Comparison of ENCODE assay signal across 12 cellular contexts in the genomic region with DNA sequence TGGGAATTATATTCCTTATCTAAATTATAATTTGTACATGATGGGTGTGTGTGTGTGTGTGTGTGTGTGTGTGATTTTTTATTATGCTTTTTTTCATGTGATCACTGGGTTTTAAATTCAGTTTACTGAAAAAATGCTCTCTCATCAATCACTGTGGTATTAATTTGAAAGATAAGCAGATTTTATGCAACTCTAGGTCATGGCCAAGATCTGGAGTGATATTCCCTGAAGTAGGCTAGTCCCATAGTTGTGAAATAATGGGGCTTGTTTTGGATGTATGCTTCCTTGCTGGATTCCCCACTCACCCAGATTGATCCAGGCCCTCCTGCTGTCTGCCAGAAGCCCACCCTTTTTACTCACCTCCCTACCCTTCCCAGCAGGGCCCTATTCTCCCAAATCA. TPM values are rescaled to one million over a fixed set of nuclear protein-coding genes. Genes with fewer than 3 reads are reported as not detected.
DNase-seq lines count a peak whose midpoint lies in the region; ATAC-seq and TF ChIP-seq lines count a peak whose summit lies in the region.
"Had no signal": no experiment of that assay in that cellular context is flagged by ENCODE, and none has a peak within 500 bp of the region (broad histone marks: within the 10 kb centered on the region; RNA-seq: fewer than 3 reads in every experiment).

No MANE protein-coding gene starts in this region.

- no peak for DNase-seq in Right ventricle myocardium inferior (ENCODE audit: missing footprints)
- DNase-seq in right atrium auricular region (ENCODE audit: low spot score), result no peak
- DNase-seq in left ventricle myocardium inferior, result no peak
- no peak for DNase-seq in type B pancreatic cell (ENCODE audit: extremely low spot score, unreplicated experiment)
- no peak for DNase-seq in activated CD4-positive, alpha-beta T cell treated with anti-CD3 and anti-CD28 coated beads for 4 hours
- DNase-seq in immature natural killer cell, result no peak
- DNase-seq: 8988T, Kasumi-1, NCI-H187 had no signal

- ATAC-seq in Right ventricle myocardium inferior, result peak; percentile 40
- ATAC-seq in GM18505 (IDR thresholded peaks at IDR 0.05; ENCODE audit: unreplicated experiment), result no peak

- H3K4me3 Mint-ChIP-seq in nephron (no peak overlapping the region), type B pancreatic cell (no peak overlapping the region), immature natural killer cell (no peak overlapping the region)

- H3K27me3 Mint-ChIP-seq in nephron (ENCODE audit: low read depth) (no peaks in the 10 kb centered on the region), type B pancreatic cell (no peaks in the 10 kb centered on the region), immature natural killer cell (ENCODE audit: low read depth in 3 of 3) (no peaks in the 10 kb centered on the region)

- TF ChIP-seq CTCF in right atrium auricular region (IDR thresholded peaks at IDR 0.05) (no peak), left ventricle myocardium inferior (IDR thresholded peaks at IDR 0.05; ENCODE audit: borderline replicate concordance) (no peak), nephron (IDR thresholded peaks at IDR 0.05; ENCODE audit: unreplicated experiment in 3 of 3) (no peak), type B pancreatic cell (conservative IDR thresholded peaks at IDR 0.05) (no peak)

- H3K36me3 Mint-ChIP-seq in nephron (ENCODE audit: low read depth) (peaks cover 4% of the 10 kb centered on the region), type B pancreatic cell (peaks cover 10% of the 10 kb centered on the region), immature natural killer cell (peaks cover 0 to 11% (median 0%) of the 10 kb centered on the region in 3 donors)

- H3K4me1 ChIP-seq in right atrium auricular region, result peaks cover 0 to 20% of the 10 kb centered on the region in 2 donors
- H3K4me1 ChIP-seq in left ventricle myocardium inferior, result peaks cover 38% of the 10 kb centered on the region
- H3K4me1 ChIP-seq: BLaER1 treated with 17β-estradiol and CSF1 and Interleukin-3, amounts not matched to agents 10 nM and 100 nM had no signal

- peaks cover 18% of the 10 kb centered on the region for H3K4me1 Mint-ChIP-seq in nephron
- peaks cover 33% of the 10 kb centered on the region for H3K4me1 Mint-ChIP-seq in type B pancreatic cell (ENCODE audit: unreplicated experiment)
- H3K4me1 Mint-ChIP-seq in immature natural killer cell, result no peaks in the 10 kb centered on the region

- intact Hi-C loops in Right ventricle myocardium inferior (cut with DNase I), result no loop called here
- intact Hi-C loops in left ventricle myocardium inferior (cut with micrococcal nuclease), result no loop called here

- TF ChIP-seq POLR2A in GM18505 (IDR thresholded peaks at IDR 0.05; ENCODE audit: borderline replicate concordance, extremely low read depth, insufficient read depth, insufficient read length), result no peak

- H3K27ac ChIP-seq in right atrium auricular region (peak overlapping the region in 1 of 2 donors; percentile 55), left ventricle myocardium inferior (replicated peaks) (peak overlapping the region; percentile 55)
- H3K27ac ChIP-seq: BLaER1 treated with 17β-estradiol and CSF1 and Interleukin-3, amounts not matched to agents 10 nM and 100 nM had no signal

- no peak overlapping the region for H3K4me3 ChIP-seq in right atrium auricular region
- H3K4me3 ChIP-seq in left ventricle myocardium inferior, result no peak overlapping the region
- H3K4me3 ChIP-seq: BLaER1 treated with 17β-estradiol and CSF1 and Interleukin-3, amounts not matched to agents 10 nM and 100 nM had no signal

- H3K9me3 ChIP-seq in right atrium auricular region (no peaks in the 10 kb centered on the region), left ventricle myocardium inferior (replicated peaks) (no peaks in the 10 kb centered on the region)
- H3K9me3 ChIP-seq: BLaER1 treated with 17β-estradiol and CSF1 and Interleukin-3, amounts not matched to agents 10 nM and 100 nM had no signal

- H3K36me3 ChIP-seq in right atrium auricular region (no peaks in the 10 kb centered on the region), left ventricle myocardium inferior (no peaks in the 10 kb centered on the region)

- H3K9me3 Mint-ChIP-seq in nephron (no peaks in the 10 kb centered on the region), type B pancreatic cell (no peaks in the 10 kb centered on the region), immature natural killer cell (no peaks in the 10 kb centered on the region)

- H3K27me3 ChIP-seq in right atrium auricular region (no peaks in the 10 kb centered on the region), left ventricle myocardium inferior (ENCODE audit: low read depth) (no peaks in the 10 kb centered on the region)
- H3K27me3 ChIP-seq: BLaER1 treated with 17β-estradiol and CSF1 and Interleukin-3, amounts not matched to agents 10 nM and 100 nM had no signal

- peak overlapping the region in 2 of 3 experiments; percentile 15 to 33 for H3K27ac Mint-ChIP-seq in nephron
- H3K27ac Mint-ChIP-seq in type B pancreatic cell, result peak overlapping the region; percentile 69
- H3K27ac Mint-ChIP-seq in immature natural killer cell, result no peak overlapping the region

RNA-seq across cellular contexts. Expression of gene PGRMC2, which starts 22.0 kb away (rescaled TPM):
- total RNA-seq in Right ventricle myocardium inferior (66.1 TPM), right atrium auricular region (10 to 100 TPM; 21.2 to 36.3 TPM), left ventricle myocardium inferior (65.4 TPM), type B pancreatic cell (ENCODE audit: low replicate concordance) (78.1 and 89.0 TPM in 2 replicates)
- 10 to 100 TPM; 11.9 to 17.6 (median 13.6) TPM for polyA plus RNA-seq in immature natural killer cell

Comparison
In these comparisons a context has a peak if more than half of its experiments do, and no peak if none do; other contexts are left out.
1. H3K27ac Mint-ChIP-seq: peak in nephron (2 of 3) and type B pancreatic cell (single experiment); none in immature natural killer cell (0 of 6).